ENCODE assay signal across 1 cellular context in the genomic region with DNA sequence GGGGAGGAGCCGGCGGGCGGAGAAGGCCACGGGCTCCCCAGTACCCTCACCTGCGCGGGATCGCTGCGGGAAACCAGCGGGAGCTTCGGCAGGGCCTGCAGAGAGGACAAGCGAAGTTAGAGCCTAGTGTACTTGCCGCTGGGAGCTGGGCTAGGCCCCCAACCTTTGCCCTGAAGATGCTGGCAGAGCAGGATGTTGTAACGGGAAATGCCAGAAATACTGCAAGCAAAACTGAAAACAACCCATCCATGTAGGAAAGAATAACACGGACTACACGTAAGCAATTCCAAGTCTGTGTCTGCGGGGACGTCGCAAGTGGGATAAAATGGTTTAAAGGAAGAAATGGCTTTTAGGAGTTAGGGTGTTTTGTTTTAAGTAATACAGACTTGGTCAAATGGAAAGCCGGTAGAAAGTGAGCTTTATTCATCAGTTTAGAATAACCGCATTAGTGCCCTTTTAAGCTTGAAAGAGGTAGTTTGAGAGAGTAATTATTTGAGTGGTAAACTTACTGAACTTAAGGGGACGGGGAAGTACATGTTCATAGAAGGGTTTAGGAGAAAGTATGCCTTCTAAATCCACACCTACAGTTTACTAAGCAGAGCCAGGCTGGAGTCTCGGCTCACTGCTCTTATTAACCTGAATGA.
TF ChIP-seq lines count a peak whose summit lies in the region.
"Not testable (repeated sequence)": the region's sequence is repeated elsewhere in the genome, so short reads cannot be mapped to it uniquely, and the experiment has no call there.

No MANE protein-coding gene starts in this region.

TF ChIP-seq in HepG2, 621 proteins besides CTCF, POLR2A, EP300 and RAD21 (continued from another document and continues in another):
- TF ChIP-seq SAP130 (CRISPR knock-in tag; IDR thresholded peaks at IDR 0.05; ENCODE audit: low read depth) (peak; percentile 71), SALL1 (CRISPR knock-in tag; IDR thresholded peaks at IDR 0.05) (peak; percentile 70), TAF1 (CRISPR knock-in tag; IDR thresholded peaks at IDR 0.05) (peak; percentile 65; the same call in 1 of the 2 replicates), PHF8 (CRISPR knock-in tag; IDR thresholded peaks at IDR 0.05) (peak; percentile 78), ZFY (CRISPR knock-in tag; IDR thresholded peaks at IDR 0.05) (peak; percentile 92), ZNF317 (CRISPR knock-in tag; IDR thresholded peaks at IDR 0.05) (0 out of 2 replicates have a peak, but pooled peaks have one; percentile 33), KLF16 (CRISPR knock-in tag; IDR thresholded peaks at IDR 0.05) (peak in 1 of 2 experiments; percentile 62; a peak in 1 of 4 replicates), POLR2G (IDR thresholded peaks at IDR 0.05; ENCODE audit: low read depth, low read length) (peak; percentile 69; the same call in 1 of the 2 replicates), GABPA (CRISPR knock-in tag; IDR thresholded peaks at IDR 0.05; ENCODE audit: low read depth) (peak; percentile 57), NR2F6 (IDR thresholded peaks at IDR 0.05) (peak; percentile 34; the same call in 1 of the 2 replicates), NR2F6 (CRISPR knock-in tag; IDR thresholded peaks at IDR 0.05) (peak; percentile 80), ZNF331 (CRISPR knock-in tag; IDR thresholded peaks at IDR 0.05) (0 out of 2 replicates have a peak, but pooled peaks have one; percentile 31), ZBTB38 (CRISPR knock-in tag; IDR thresholded peaks at IDR 0.05) (0 out of 2 replicates have a peak, but pooled peaks have one; percentile 24), FOXA1 (CRISPR knock-in tag; IDR thresholded peaks at IDR 0.05) (peak; percentile 25; the same call in 1 of the 2 replicates), KAT8 (CRISPR knock-in tag; IDR thresholded peaks at IDR 0.05) (peak; percentile 64; the same call in 1 of the 2 replicates), POLR2AphosphoS5 (IDR thresholded peaks at IDR 0.05; ENCODE audit: low read depth, low read length) (peak; percentile 50), ETV5 (CRISPR knock-in tag; IDR thresholded peaks at IDR 0.05; ENCODE audit: borderline replicate concordance) (peak; percentile 86), YEATS4 (CRISPR knock-in tag; IDR thresholded peaks at IDR 0.05; ENCODE audit: borderline replicate concordance) (peak; percentile 42; the same call in 1 of the 2 replicates), FOXK1 (CRISPR knock-in tag; IDR thresholded peaks at IDR 0.05; ENCODE audit: borderline replicate concordance, low read depth) (peak; percentile 66; the same call in 1 of the 2 replicates), PHF20 (CRISPR knock-in tag; IDR thresholded peaks at IDR 0.05) (0 out of 2 replicates have a peak, but pooled peaks have one; percentile 33), YEATS2 (CRISPR knock-in tag; IDR thresholded peaks at IDR 0.05; ENCODE audit: borderline replicate concordance) (peak; percentile 58; the same call in 1 of the 2 replicates), RXRB (CRISPR knock-in tag; IDR thresholded peaks at IDR 0.05; ENCODE audit: borderline replicate concordance) (peak; percentile 80), TSC22D2 (CRISPR knock-in tag; IDR thresholded peaks at IDR 0.05; ENCODE audit: borderline replicate concordance) (0 out of 2 replicates have a peak, but pooled peaks have one; percentile 42), GATAD1 (CRISPR knock-in tag; IDR thresholded peaks at IDR 0.05) (peak; percentile 49; the same call in 1 of the 2 replicates), SOX5 (CRISPR knock-in tag; IDR thresholded peaks at IDR 0.05; ENCODE audit: borderline replicate concordance) (peak; percentile 29; the same call in 1 of the 2 replicates), CREM (IDR thresholded peaks at IDR 0.05) (peak; percentile 23; the same call in 1 of the 2 replicates), FOXO1 (CRISPR knock-in tag; IDR thresholded peaks at IDR 0.05) (peak; percentile 83; the same call in 1 of the 2 replicates), RARA (CRISPR knock-in tag; IDR thresholded peaks at IDR 0.05) (peak; percentile 72), GATAD2A (CRISPR knock-in tag; IDR thresholded peaks at IDR 0.05) (peak; percentile 69), ELF3 (CRISPR knock-in tag; IDR thresholded peaks at IDR 0.05) (peak; percentile 76), ASH2L (IDR thresholded peaks at IDR 0.05; ENCODE audit: insufficient read length, low read depth, low read length) (peak; percentile 20), IRF2 (CRISPR knock-in tag; IDR thresholded peaks at IDR 0.05) (peak; percentile 60; the same call in 1 of the 2 replicates), GABPB1 (CRISPR knock-in tag; IDR thresholded peaks at IDR 0.05) (peak; percentile 58), LCORL (CRISPR knock-in tag; IDR thresholded peaks at IDR 0.05) (0 out of 2 replicates have a peak, but pooled peaks have one; percentile 40), ZFX (CRISPR knock-in tag; IDR thresholded peaks at IDR 0.05; ENCODE audit: low read depth) (peak; percentile 86), CEBPG (CRISPR knock-in tag; IDR thresholded peaks at IDR 0.05) (peak; percentile 76)
- TF ChIP-seq, protein P1, sequence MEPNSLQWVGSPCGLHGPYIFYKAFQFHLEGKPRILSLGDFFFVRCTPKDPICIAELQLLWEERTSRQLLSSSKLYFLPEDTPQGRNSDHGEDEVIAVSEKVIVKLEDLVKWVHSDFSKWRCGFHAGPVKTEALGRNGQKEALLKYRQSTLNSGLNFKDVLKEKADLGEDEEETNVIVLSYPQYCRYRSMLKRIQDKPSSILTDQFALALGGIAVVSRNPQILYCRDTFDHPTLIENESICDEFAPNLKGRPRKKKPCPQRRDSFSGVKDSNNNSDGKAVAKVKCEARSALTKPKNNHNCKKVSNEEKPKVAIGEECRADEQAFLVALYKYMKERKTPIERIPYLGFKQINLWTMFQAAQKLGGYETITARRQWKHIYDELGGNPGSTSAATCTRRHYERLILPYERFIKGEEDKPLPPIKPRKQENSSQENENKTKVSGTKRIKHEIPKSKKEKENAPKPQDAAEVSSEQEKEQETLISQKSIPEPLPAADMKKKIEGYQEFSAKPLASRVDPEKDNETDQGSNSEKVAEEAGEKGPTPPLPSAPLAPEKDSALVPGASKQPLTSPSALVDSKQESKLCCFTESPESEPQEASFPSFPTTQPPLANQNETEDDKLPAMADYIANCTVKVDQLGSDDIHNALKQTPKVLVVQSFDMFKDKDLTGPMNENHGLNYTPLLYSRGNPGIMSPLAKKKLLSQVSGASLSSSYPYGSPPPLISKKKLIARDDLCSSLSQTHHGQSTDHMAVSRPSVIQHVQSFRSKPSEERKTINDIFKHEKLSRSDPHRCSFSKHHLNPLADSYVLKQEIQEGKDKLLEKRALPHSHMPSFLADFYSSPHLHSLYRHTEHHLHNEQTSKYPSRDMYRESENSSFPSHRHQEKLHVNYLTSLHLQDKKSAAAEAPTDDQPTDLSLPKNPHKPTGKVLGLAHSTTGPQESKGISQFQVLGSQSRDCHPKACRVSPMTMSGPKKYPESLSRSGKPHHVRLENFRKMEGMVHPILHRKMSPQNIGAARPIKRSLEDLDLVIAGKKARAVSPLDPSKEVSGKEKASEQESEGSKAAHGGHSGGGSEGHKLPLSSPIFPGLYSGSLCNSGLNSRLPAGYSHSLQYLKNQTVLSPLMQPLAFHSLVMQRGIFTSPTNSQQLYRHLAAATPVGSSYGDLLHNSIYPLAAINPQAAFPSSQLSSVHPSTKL (CRISPR knock-in tag; IDR thresholded peaks at IDR 0.05) = peak; percentile 69
- TF ChIP-seq, protein P2, sequence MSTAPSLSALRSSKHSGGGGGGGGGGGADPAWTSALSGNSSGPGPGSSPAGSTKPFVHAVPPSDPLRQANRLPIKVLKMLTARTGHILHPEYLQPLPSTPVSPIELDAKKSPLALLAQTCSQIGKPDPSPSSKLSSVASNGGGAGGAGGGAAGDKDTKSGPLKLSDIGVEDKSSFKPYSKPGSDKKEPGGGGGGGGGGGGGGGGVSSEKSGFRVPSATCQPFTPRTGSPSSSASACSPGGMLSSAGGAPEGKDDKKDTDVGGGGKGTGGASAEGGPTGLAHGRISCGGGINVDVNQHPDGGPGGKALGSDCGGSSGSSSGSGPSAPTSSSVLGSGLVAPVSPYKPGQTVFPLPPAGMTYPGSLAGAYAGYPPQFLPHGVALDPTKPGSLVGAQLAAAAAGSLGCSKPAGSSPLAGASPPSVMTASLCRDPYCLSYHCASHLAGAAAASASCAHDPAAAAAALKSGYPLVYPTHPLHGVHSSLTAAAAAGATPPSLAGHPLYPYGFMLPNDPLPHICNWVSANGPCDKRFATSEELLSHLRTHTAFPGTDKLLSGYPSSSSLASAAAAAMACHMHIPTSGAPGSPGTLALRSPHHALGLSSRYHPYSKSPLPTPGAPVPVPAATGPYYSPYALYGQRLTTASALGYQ (CRISPR knock-in tag; IDR thresholded peaks at IDR 0.05) = 0 out of 2 replicates have a peak, but pooled peaks have one; percentile 46
- TF ChIP-seq GABPA (IDR thresholded peaks at IDR 0.05; ENCODE audit: low read depth, low read length); FOXA1 (IDR thresholded peaks at IDR 0.05); CREM (CRISPR knock-in tag; IDR thresholded peaks at IDR 0.05); LCORL (IDR thresholded peaks at IDR 0.05): not testable (repeated sequence)
- TF ChIP-seq, protein P3, sequence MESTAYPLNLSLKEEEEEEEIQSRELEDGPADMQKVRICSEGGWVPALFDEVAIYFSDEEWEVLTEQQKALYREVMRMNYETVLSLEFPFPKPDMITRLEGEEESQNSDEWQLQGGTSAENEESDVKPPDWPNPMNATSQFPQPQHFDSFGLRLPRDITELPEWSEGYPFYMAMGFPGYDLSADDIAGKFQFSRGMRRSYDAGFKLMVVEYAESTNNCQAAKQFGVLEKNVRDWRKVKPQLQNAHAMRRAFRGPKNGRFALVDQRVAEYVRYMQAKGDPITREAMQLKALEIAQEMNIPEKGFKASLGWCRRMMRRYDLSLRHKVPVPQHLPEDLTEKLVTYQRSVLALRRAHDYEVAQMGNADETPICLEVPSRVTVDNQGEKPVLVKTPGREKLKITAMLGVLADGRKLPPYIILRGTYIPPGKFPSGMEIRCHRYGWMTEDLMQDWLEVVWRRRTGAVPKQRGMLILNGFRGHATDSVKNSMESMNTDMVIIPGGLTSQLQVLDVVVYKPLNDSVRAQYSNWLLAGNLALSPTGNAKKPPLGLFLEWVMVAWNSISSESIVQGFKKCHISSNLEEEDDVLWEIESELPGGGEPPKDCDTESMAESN (CRISPR knock-in tag; conservative IDR thresholded peaks at IDR 0.05) = 0 out of 2 replicates have a peak, but pooled peaks have one; percentile 27
- TF ChIP-seq, protein P4, sequence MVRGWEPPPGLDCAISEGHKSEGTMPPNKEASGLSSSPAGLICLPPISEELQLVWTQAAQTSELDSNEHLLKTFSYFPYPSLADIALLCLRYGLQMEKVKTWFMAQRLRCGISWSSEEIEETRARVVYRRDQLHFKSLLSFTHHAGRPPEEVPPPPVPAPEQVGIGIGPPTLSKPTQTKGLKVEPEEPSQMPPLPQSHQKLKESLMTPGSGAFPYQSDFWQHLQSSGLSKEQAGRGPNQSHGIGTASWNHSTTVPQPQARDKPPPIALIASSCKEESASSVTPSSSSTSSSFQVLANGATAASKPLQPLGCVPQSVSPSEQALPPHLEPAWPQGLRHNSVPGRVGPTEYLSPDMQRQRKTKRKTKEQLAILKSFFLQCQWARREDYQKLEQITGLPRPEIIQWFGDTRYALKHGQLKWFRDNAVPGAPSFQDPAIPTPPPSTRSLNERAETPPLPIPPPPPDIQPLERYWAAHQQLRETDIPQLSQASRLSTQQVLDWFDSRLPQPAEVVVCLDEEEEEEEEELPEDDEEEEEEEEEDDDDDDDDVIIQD (CRISPR knock-in tag; IDR thresholded peaks at IDR 0.05; ENCODE audit: low read depth) = peak; percentile 30; the same call in 1 of the 2 replicates
- TF ChIP-seq, protein P5, sequence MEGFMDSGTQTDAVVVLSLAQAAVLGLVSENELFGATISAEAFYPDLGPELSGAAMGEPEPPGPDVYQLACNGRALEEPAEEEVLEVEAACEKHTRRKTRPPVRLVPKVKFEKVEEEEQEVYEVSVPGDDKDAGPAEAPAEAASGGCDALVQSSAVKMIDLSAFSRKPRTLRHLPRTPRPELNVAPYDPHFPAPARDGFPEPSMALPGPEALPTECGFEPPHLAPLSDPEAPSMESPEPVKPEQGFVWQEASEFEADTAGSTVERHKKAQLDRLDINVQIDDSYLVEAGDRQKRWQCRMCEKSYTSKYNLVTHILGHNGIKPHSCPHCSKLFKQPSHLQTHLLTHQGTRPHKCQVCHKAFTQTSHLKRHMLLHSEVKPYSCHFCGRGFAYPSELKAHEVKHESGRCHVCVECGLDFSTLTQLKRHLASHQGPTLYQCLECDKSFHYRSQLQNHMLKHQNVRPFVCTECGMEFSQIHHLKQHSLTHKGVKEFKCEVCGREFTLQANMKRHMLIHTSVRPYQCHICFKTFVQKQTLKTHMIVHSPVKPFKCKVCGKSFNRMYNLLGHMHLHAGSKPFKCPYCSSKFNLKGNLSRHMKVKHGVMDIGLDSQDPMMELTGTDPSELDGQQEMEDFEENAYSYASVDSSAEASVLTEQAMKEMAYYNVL (CRISPR knock-in tag; IDR thresholded peaks at IDR 0.05; ENCODE audit: borderline replicate concordance) = 0 out of 2 replicates have a peak, but pooled peaks have one; percentile 54
- TF ChIP-seq, protein P6, sequence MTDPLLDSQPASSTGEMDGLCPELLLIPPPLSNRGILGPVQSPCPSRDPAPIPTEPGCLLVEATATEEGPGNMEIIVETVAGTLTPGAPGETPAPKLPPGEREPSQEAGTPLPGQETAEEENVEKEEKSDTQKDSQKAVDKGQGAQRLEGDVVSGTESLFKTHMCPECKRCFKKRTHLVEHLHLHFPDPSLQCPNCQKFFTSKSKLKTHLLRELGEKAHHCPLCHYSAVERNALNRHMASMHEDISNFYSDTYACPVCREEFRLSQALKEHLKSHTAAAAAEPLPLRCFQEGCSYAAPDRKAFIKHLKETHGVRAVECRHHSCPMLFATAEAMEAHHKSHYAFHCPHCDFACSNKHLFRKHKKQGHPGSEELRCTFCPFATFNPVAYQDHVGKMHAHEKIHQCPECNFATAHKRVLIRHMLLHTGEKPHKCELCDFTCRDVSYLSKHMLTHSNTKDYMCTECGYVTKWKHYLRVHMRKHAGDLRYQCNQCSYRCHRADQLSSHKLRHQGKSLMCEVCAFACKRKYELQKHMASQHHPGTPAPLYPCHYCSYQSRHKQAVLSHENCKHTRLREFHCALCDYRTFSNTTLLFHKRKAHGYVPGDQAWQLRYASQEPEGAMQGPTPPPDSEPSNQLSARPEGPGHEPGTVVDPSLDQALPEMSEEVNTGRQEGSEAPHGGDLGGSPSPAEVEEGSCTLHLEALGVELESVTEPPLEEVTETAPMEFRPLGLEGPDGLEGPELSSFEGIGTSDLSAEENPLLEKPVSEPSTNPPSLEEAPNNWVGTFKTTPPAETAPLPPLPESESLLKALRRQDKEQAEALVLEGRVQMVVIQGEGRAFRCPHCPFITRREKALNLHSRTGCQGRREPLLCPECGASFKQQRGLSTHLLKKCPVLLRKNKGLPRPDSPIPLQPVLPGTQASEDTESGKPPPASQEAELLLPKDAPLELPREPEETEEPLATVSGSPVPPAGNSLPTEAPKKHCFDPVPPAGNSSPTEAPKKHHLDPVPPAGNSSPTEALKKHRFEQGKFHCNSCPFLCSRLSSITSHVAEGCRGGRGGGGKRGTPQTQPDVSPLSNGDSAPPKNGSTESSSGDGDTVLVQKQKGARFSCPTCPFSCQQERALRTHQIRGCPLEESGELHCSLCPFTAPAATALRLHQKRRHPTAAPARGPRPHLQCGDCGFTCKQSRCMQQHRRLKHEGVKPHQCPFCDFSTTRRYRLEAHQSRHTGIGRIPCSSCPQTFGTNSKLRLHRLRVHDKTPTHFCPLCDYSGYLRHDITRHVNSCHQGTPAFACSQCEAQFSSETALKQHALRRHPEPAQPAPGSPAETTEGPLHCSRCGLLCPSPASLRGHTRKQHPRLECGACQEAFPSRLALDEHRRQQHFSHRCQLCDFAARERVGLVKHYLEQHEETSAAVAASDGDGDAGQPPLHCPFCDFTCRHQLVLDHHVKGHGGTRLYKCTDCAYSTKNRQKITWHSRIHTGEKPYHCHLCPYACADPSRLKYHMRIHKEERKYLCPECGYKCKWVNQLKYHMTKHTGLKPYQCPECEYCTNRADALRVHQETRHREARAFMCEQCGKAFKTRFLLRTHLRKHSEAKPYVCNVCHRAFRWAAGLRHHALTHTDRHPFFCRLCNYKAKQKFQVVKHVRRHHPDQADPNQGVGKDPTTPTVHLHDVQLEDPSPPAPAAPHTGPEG (CRISPR knock-in tag; IDR thresholded peaks at IDR 0.05) = 0 out of 2 replicates have a peak, but pooled peaks have one; percentile 40
